ENCODE assay signal across 1 cellular context in the genomic region with DNA sequence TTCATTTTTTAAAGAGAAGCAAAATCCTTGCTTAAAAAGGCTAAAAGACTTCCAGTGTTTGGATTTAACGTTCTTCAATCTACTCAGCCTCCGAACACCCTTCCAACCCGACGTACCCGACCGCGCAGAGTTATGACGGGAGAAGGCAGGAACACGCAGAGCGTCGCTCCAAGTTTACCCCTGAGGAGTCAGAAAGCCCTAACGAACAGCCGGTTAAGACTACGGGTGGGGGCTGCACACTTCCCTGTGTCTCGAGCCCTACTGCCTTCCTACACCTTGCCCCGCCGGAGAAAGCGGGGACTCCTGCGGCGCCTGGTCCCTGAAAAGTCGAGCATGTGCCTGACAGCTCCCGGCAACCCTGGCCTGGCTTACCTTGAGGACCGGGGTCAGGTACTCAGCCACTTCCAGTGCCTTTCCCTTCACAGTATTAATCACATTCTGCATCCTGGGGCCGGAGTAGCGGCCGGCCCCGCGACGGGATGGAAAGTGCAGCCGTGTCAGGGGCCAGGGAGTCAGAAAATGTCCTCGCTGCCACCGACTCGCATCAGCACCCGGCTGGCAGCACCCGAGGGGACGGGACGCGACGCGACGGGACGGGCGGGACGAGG.
TF ChIP-seq lines count a peak whose summit lies in the region.

No MANE protein-coding gene starts in this region.

TF ChIP-seq in HepG2, 621 proteins besides CTCF, POLR2A, EP300 and RAD21 (continued from another document):
- TF ChIP-seq, protein P1, sequence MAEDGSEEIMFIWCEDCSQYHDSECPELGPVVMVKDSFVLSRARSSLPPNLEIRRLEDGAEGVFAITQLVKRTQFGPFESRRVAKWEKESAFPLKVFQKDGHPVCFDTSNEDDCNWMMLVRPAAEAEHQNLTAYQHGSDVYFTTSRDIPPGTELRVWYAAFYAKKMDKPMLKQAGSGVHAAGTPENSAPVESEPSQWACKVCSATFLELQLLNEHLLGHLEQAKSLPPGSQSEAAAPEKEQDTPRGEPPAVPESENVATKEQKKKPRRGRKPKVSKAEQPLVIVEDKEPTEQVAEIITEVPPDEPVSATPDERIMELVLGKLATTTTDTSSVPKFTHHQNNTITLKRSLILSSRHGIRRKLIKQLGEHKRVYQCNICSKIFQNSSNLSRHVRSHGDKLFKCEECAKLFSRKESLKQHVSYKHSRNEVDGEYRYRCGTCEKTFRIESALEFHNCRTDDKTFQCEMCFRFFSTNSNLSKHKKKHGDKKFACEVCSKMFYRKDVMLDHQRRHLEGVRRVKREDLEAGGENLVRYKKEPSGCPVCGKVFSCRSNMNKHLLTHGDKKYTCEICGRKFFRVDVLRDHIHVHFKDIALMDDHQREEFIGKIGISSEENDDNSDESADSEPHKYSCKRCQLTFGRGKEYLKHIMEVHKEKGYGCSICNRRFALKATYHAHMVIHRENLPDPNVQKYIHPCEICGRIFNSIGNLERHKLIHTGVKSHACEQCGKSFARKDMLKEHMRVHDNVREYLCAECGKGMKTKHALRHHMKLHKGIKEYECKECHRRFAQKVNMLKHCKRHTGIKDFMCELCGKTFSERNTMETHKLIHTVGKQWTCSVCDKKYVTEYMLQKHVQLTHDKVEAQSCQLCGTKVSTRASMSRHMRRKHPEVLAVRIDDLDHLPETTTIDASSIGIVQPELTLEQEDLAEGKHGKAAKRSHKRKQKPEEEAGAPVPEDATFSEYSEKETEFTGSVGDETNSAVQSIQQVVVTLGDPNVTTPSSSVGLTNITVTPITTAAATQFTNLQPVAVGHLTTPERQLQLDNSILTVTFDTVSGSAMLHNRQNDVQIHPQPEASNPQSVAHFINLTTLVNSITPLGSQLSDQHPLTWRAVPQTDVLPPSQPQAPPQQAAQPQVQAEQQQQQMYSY (CRISPR knock-in tag; IDR thresholded peaks at IDR 0.05), result peak; percentile 68; the same call in 1 of the 2 replicates
- TF ChIP-seq ZNF589 (CRISPR knock-in tag; conservative IDR thresholded peaks at IDR 0.05) (no peak), MEIS2 (CRISPR knock-in tag; IDR thresholded peaks at IDR 0.05) (peak; percentile 3; the same call in 1 of the 2 replicates), NCOA1 (CRISPR knock-in tag; IDR thresholded peaks at IDR 0.05) (peak; percentile 12; the same call in 1 of the 2 replicates), ZSCAN12 (CRISPR knock-in tag; IDR thresholded peaks at IDR 0.05) (0 out of 2 replicates have a peak, but pooled peaks have one; percentile 34)
- TF ChIP-seq, protein P2, sequence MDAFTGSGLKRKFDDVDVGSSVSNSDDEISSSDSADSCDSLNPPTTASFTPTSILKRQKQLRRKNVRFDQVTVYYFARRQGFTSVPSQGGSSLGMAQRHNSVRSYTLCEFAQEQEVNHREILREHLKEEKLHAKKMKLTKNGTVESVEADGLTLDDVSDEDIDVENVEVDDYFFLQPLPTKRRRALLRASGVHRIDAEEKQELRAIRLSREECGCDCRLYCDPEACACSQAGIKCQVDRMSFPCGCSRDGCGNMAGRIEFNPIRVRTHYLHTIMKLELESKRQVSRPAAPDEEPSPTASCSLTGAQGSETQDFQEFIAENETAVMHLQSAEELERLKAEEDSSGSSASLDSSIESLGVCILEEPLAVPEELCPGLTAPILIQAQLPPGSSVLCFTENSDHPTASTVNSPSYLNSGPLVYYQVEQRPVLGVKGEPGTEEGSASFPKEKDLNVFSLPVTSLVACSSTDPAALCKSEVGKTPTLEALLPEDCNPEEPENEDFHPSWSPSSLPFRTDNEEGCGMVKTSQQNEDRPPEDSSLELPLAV (CRISPR knock-in tag; conservative IDR thresholded peaks at IDR 0.05; ENCODE audit: low read depth), result no peak
- TF ChIP-seq, protein P3, sequence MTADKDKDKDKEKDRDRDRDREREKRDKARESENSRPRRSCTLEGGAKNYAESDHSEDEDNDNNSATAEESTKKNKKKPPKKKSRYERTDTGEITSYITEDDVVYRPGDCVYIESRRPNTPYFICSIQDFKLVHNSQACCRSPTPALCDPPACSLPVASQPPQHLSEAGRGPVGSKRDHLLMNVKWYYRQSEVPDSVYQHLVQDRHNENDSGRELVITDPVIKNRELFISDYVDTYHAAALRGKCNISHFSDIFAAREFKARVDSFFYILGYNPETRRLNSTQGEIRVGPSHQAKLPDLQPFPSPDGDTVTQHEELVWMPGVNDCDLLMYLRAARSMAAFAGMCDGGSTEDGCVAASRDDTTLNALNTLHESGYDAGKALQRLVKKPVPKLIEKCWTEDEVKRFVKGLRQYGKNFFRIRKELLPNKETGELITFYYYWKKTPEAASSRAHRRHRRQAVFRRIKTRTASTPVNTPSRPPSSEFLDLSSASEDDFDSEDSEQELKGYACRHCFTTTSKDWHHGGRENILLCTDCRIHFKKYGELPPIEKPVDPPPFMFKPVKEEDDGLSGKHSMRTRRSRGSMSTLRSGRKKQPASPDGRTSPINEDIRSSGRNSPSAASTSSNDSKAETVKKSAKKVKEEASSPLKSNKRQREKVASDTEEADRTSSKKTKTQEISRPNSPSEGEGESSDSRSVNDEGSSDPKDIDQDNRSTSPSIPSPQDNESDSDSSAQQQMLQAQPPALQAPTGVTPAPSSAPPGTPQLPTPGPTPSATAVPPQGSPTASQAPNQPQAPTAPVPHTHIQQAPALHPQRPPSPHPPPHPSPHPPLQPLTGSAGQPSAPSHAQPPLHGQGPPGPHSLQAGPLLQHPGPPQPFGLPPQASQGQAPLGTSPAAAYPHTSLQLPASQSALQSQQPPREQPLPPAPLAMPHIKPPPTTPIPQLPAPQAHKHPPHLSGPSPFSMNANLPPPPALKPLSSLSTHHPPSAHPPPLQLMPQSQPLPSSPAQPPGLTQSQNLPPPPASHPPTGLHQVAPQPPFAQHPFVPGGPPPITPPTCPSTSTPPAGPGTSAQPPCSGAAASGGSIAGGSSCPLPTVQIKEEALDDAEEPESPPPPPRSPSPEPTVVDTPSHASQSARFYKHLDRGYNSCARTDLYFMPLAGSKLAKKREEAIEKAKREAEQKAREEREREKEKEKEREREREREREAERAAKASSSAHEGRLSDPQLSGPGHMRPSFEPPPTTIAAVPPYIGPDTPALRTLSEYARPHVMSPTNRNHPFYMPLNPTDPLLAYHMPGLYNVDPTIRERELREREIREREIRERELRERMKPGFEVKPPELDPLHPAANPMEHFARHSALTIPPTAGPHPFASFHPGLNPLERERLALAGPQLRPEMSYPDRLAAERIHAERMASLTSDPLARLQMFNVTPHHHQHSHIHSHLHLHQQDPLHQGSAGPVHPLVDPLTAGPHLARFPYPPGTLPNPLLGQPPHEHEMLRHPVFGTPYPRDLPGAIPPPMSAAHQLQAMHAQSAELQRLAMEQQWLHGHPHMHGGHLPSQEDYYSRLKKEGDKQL (CRISPR knock-in tag; IDR thresholded peaks at IDR 0.05; ENCODE audit: low read depth), result no peak
